ENCODE assay signal across 16 cellular contexts in the genomic region with DNA sequence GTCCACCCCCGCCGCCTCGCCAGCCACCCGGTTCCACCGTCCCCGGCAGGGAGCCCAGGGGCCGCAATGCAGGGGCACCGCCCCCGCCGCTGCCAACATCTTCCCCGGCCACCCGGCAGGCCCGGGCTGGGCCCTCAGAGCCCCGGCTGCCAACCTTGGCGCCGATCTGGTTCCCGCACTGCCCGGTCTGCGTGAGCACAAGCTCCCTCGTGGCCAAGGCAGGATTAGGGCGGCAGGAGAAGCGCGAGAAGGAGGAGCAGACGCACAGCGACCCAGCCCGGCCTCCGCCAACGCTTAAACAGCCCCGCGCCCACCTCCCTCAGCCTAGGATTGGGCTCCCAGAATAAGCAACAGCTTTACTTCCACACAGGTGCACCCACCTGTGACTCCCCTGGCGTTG. TPM values are rescaled to one million over a fixed set of nuclear protein-coding genes. Genes with fewer than 3 reads are reported as not detected.
"Had no signal": no experiment of that assay in that cellular context is flagged by ENCODE, and none has a peak within 500 bp of the region (broad histone marks: within the 10 kb centered on the region; RNA-seq: fewer than 3 reads in every experiment).

No MANE protein-coding gene starts in this region.

RNA-seq across cellular contexts. Expression of gene FRG2, which starts 42.4 kb away (rescaled TPM):
- total RNA-seq: activated naive CD4-positive, alpha-beta T cell treated with anti-CD3 and anti-CD28 coated beads for 36 hours; activated naive CD8-positive, alpha-beta T cell treated with anti-CD3 and anti-CD28 coated beads, Interleukin-2, amount 10 ng/mL, durations not matched to agents 7 days and 5 days; activated T-cell treated with anti-CD3 and anti-CD28 coated beads, Interleukin-2, amount 50 U/mL, for 4 hours; activated T-cell treated with anti-CD3 and anti-CD28 coated beads, Interleukin-2, amount 50 U/mL, for 72 hours; activated T-helper 1 cell treated with anti-CD3 and anti-CD28 coated beads, Interleukin-12 subunit alpha, Interleukin-12 subunit beta, Interleukin-2, Interleukin-4 antibody, amounts not matched to agents 30 ng/mL and 10 ng/mL and 1 ng/mL, durations not matched to agents 14 hours and 24 hours and 36 hours; activated T-helper 2 cell treated with anti-CD3 and anti-CD28 coated beads, Interferon-gamma antibody, Interleukin-2, Interleukin-4, amounts not matched to agents 10 μg/mL and 5 μg/mL and 100 μg/mL, durations not matched to agents 14 hours and 24 hours and 36 hours; adrenal gland; aorta; ascending aorta; astrocyte; body of pancreas; breast epithelium; bronchial epithelial cell; cardiac muscle cell; cardiac septum; cerebellum had no signal
